25 cellular contexts compared by ENCODE assay signal in genomic region chr6:17318435-17319165, GRCh38. TPM values are rescaled to one million over a fixed set of nuclear protein-coding genes. Genes with fewer than 3 reads are reported as not detected.
A peak's percentile ranks its signal among the peaks of the same experiment; 100 is the strongest.
DNase-seq lines count a peak whose midpoint lies in the region; ATAC-seq and TF ChIP-seq lines count a peak whose summit lies in the region.
"Had no signal": no experiment of that assay in that cellular context is flagged by ENCODE, and none has a peak within 500 bp of the region (broad histone marks: within the 10 kb centered on the region; RNA-seq: fewer than 3 reads in every experiment).

No MANE protein-coding gene starts in this region.

- no peaks in the 10 kb centered on the region for H3K9me3 ChIP-seq in OCI-LY7 (ENCODE audit: low read length)
- H3K9me3 ChIP-seq in right cardiac atrium (ENCODE audit: control insufficient read depth, low read length) = no peaks in the 10 kb centered on the region
- no peaks in the 10 kb centered on the region for H3K9me3 ChIP-seq in parathyroid adenoma (ENCODE audit: control insufficient read depth, low read length)
- H3K9me3 ChIP-seq: Caco-2, MG63 had no signal

- CTCF ChIA-PET in OCI-LY7 (lab: Charles Lee; ENCODE audit: unreplicated experiment) = no interaction called here

- 0 out of 2 replicates have a peak overlapping the region, but pooled peaks have one; percentile 2 for H2AFZ ChIP-seq in GM23338
- H2AFZ ChIP-seq in OCI-LY7 (ENCODE audit: low read length) = no peak overlapping the region
- peak overlapping the region; percentile 54 for H2AFZ ChIP-seq in parathyroid adenoma

- H3K4me3 ChIP-seq in GM23338 (no peak overlapping the region), OCI-LY7 (ENCODE audit: low read depth, low read length, poor library complexity, severe bottlenecking) (no peak overlapping the region), right cardiac atrium (ENCODE audit: low read length) (no peak overlapping the region), parathyroid adenoma (ENCODE audit: low read depth, low read length) (no peak overlapping the region)
- H3K4me3 ChIP-seq: GM12878, MG63, SK-N-MC had no signal

- TF ChIP-seq CTCF in GM23338 (conservative IDR thresholded peaks at IDR 0.05; ENCODE audit: low read depth in 2 of 2) (no peak), OCI-LY7 (conservative IDR thresholded peaks at IDR 0.05; ENCODE audit: low read length) (no peak), parathyroid adenoma (IDR thresholded peaks at IDR 0.05) (no peak)

- POLR2A ChIA-PET in OCI-LY7 (lab: Charles Lee) = no interaction called here

- H3K4me2 ChIP-seq in GM23338 (no peak overlapping the region), OCI-LY7 (ENCODE audit: low read length) (no peak overlapping the region), parathyroid adenoma (ENCODE audit: low read length) (peak overlapping the region; percentile 38)

- H3F3A ChIP-seq in GM23338 (replicated peaks; ENCODE audit: low read depth) = no peaks in the 10 kb centered on the region

- H3K27ac Mint-ChIP-seq in GM23338 = no peak overlapping the region

- peaks cover 4% of the 10 kb centered on the region; the same call in 2 of the 3 replicates for H3K9me3 Mint-ChIP-seq in GM23338

- 77% methylated on average over 5 of the region's 5 CpGs for WGBS in right cardiac atrium

- no peaks in the 10 kb centered on the region for H3K79me2 ChIP-seq in GM23338 (replicated peaks; ENCODE audit: insufficient read depth)
- no peaks in the 10 kb centered on the region for H3K79me2 ChIP-seq in OCI-LY7 (ENCODE audit: insufficient read depth, low read depth, low read length)
- H3K79me2 ChIP-seq in parathyroid adenoma = no peaks in the 10 kb centered on the region

- intact Hi-C loops in OCI-LY7 (cut with micrococcal nuclease; ENCODE audit: unreplicated experiment) (no loop called here), right cardiac atrium (cut with DNase I) (no loop called here)

- no peaks in the 10 kb centered on the region for H3K4me1 ChIP-seq in GM23338 (ENCODE audit: insufficient read depth)
- no peaks in the 10 kb centered on the region for H3K4me1 ChIP-seq in OCI-LY7 (ENCODE audit: insufficient read depth, low read length, poor library complexity, severe bottlenecking)
- H3K4me1 ChIP-seq in right cardiac atrium (ENCODE audit: control insufficient read depth, insufficient read depth, low read length) = no peaks in the 10 kb centered on the region
- peaks cover 10% of the 10 kb centered on the region for H3K4me1 ChIP-seq in parathyroid adenoma
- H3K4me1 ChIP-seq: Caco-2 had no signal

- H3K27ac ChIP-seq in GM23338 (ENCODE audit: low read depth) = no peak overlapping the region
- H3K27ac ChIP-seq in OCI-LY7 (ENCODE audit: low read depth, low read length, poor library complexity, severe bottlenecking) = no peak overlapping the region
- peak overlapping the region; percentile 15 for H3K27ac ChIP-seq in right cardiac atrium (ENCODE audit: low read length)
- H3K27ac ChIP-seq in parathyroid adenoma = peak overlapping the region; percentile 39
- H3K27ac ChIP-seq: C4-2B, RWPE1, SK-N-MC had no signal

- DNase-seq in GM23338 (ENCODE audit: low spot score) (no peak), OCI-LY7 (ENCODE audit: low spot score) (peak; percentile 1), right cardiac atrium (no peak), A172 (ENCODE audit: low spot score) (no peak)
- DNase-seq: Caco-2; CD8-positive, alpha-beta T cell; DMS79; EL; GDM1; H7; KBM-7; MG63; NCI-H2029; NCI-H446; NCI-H524 treated with DMSO at 0.1 percent for 48 hours; NCI-H82; SIG-M5 had no signal

- H3K27me3 Mint-ChIP-seq in GM23338 (ENCODE audit: insufficient read depth, low read depth, poor library complexity) = no peaks in the 10 kb centered on the region

- H3K36me3 ChIP-seq in GM23338 (ENCODE audit: insufficient read depth) (no peaks in the 10 kb centered on the region), OCI-LY7 (ENCODE audit: insufficient read depth, low read length) (no peaks in the 10 kb centered on the region), parathyroid adenoma (ENCODE audit: control insufficient read depth, insufficient read depth, low read length) (no peaks in the 10 kb centered on the region)
- H3K36me3 ChIP-seq: MG63 had no signal

- H3K36me3 Mint-ChIP-seq in GM23338 (ENCODE audit: low read depth) = no peaks in the 10 kb centered on the region; the same call in 2 of the 3 replicates
- H3K36me3 Mint-ChIP-seq: CD8-positive, alpha-beta T cell had no signal

- ATAC-seq in GM23338 = no peak
- peak; percentile 34 to 54 for ATAC-seq in right cardiac atrium
- no peak for ATAC-seq in HG03520 (IDR thresholded peaks at IDR 0.05; ENCODE audit: unreplicated experiment)
- ATAC-seq in GM21737 (IDR thresholded peaks at IDR 0.05; ENCODE audit: unreplicated experiment) = no peak
- ATAC-seq: CD8-positive, alpha-beta T cell; GM12878; Panc1 had no signal

- H3K4me1 Mint-ChIP-seq in GM23338 = peaks cover 10% of the 10 kb centered on the region

- H3K9me2 ChIP-seq in GM23338 (ENCODE audit: insufficient read depth) (no peaks in the 10 kb centered on the region; the same call in 1 of the 2 replicates), OCI-LY7 (ENCODE audit: insufficient read depth, low read length) (no peaks in the 10 kb centered on the region)

- no peaks in the 10 kb centered on the region for H3K27me3 ChIP-seq in GM23338 (ENCODE audit: insufficient read depth)
- H3K27me3 ChIP-seq in right cardiac atrium (ENCODE audit: control insufficient read depth, insufficient read depth) = no peaks in the 10 kb centered on the region
- H3K27me3 ChIP-seq in parathyroid adenoma (ENCODE audit: control insufficient read depth, insufficient read depth, low read length) = no peaks in the 10 kb centered on the region
- H3K27me3 ChIP-seq: MG63 had no signal

- H4K20me1 ChIP-seq in GM23338 (replicated peaks; ENCODE audit: insufficient read depth) = no peaks in the 10 kb centered on the region
- no peaks in the 10 kb centered on the region for H4K20me1 ChIP-seq in OCI-LY7 (ENCODE audit: insufficient read depth, low read length)

- no peak overlapping the region for H3K9ac ChIP-seq in parathyroid adenoma

- BruUV-seq in OCI-LY7 (replicated peaks; lab: Mats Ljungman, UMichigan) = no TSS peak

- H3K4me3 Mint-ChIP-seq in GM23338 = no peak overlapping the region
- H3K4me3 Mint-ChIP-seq: CD8-positive, alpha-beta T cell had no signal

TF ChIP-seq in GM23338, 12 proteins besides CTCF, POLR2A, EP300 and RAD21:
- TF ChIP-seq ZNF114 (CRISPR knock-in tag; IDR thresholded peaks at IDR 0.05) = no peak
- no peak for TF ChIP-seq CREB1 (CRISPR knock-in tag; IDR thresholded peaks at IDR 0.05; ENCODE audit: low read depth)
- no peak for TF ChIP-seq STAT1 (IDR thresholded peaks at IDR 0.05; ENCODE audit: unreplicated experiment)
TF ChIP-seq in GM23338: peak in this region for 0.

RNA-seq across cellular contexts. Expression of gene RBM24, which starts 37.4 kb away (rescaled TPM):
- 0.58 and 1.3 TPM in 2 replicates for total RNA-seq in GM23338 (2014; rRNA removed; shearing (Covaris generic))
- polyA plus RNA-seq in GM23338 (2016; fragmentation: Nextera tagmentation; extraction: Ambion mirVana) = 0.27 and 0.96 TPM in 2 replicates
- not detected in 2 replicates for total RNA-seq in OCI-LY7 (2014; rRNA removed; shearing (Covaris generic))
- total RNA-seq in OCI-LY7 (2022) = not detected in 2 replicates
- total RNA-seq in right cardiac atrium = 100 to 1,000 TPM; 162 to 196 (median 178) TPM
- 177 TPM for polyA plus RNA-seq in right cardiac atrium
- 13.2 and 14.5 TPM in 2 replicates for total RNA-seq in A172 (2014; rRNA removed; shearing (Covaris generic))
- total RNA-seq: Caco-2 had no signal

Comparison
In these comparisons a context has a peak if more than half of its experiments do, and no peak if none do; other contexts are left out.
1. ATAC-seq: peak in right cardiac atrium (2 of 2); none in GM23338 (single experiment), HG03520 (single experiment) and GM21737 (single experiment).
2. H3K27ac ChIP-seq: peak in right cardiac atrium (single experiment) and parathyroid adenoma (single experiment); none in GM23338 (single experiment) and OCI-LY7 (single experiment).
3. RNA of gene RBM24, which starts 37.4 kb away (total RNA-seq): 162 to 196 TPM in right cardiac atrium; 13.2 to 14.5 TPM in A172, 0.58 to 1.3 TPM in GM23338 and not detected in OCI-LY7; every median in the first group is over 10 times any median in the second.